In genomic region chr9:127166651-127167524, GRCh38 we compare ENCODE assay signal across 8 cellular contexts. TPM values are rescaled to one million over a fixed set of nuclear protein-coding genes. Genes with fewer than 3 reads are reported as not detected.
A peak's percentile ranks its signal among the peaks of the same experiment; 100 is the strongest.
DNase-seq lines count a peak whose midpoint lies in the region; ATAC-seq, FAIRE-seq and TF ChIP-seq lines count a peak whose summit lies in the region.

No MANE protein-coding gene starts in this region.

- H3K27ac Mint-ChIP-seq in astrocyte (ENCODE audit: unreplicated experiment) = no peak overlapping the region

- H3K4me1 ChIP-seq in astrocyte (ENCODE audit: insufficient read depth, low read length) = peaks cover 13% of the 10 kb centered on the region
- peaks cover 10% of the 10 kb centered on the region for H3K4me1 ChIP-seq in smooth muscle cell (ENCODE audit: low read depth)

- H3K4me2 ChIP-seq in astrocyte (ENCODE audit: low read length) (no peak overlapping the region), smooth muscle cell (no peak overlapping the region)

- H3K27ac ChIP-seq in astrocyte (ENCODE audit: low read depth, low read length) = no peak overlapping the region
- H3K27ac ChIP-seq in smooth muscle cell (ENCODE audit: low read depth) = no peak overlapping the region

- no peaks in the 10 kb centered on the region for H3K9me3 Mint-ChIP-seq in astrocyte (ENCODE audit: unreplicated experiment)

- peak overlapping the region; percentile 54 for H3K4me3 Mint-ChIP-seq in astrocyte (ENCODE audit: unreplicated experiment)

- 86% methylated on average over 12 of the region's 12 CpGs for WGBS in smooth muscle cell (ENCODE audit: low lambda C conversion rate)

- peak; percentile 61 for DNase-seq in ELR (ENCODE audit: low read depth)
- DNase-seq in HS-27A (ENCODE audit: low read depth) = peak; percentile 33
- DNase-seq in astrocyte (ENCODE audit: low read depth) = peak; percentile 47
- no peak for DNase-seq in NOMO-1 (lab: John Stamatoyannopoulos, UW; ENCODE audit: unreplicated experiment in 2 of 2)
- DNase-seq in smooth muscle cell (lab: John Stamatoyannopoulos, UW; ENCODE audit: unreplicated experiment) = no peak
- DNase-seq in middle frontal gyrus (ENCODE audit: extremely low spot score, low spot score) = no peak

- H3K9me3 ChIP-seq in astrocyte (ENCODE audit: insufficient read depth, low read depth, low read length) (no peaks in the 10 kb centered on the region), smooth muscle cell (replicated peaks; ENCODE audit: low read depth) (no peaks in the 10 kb centered on the region)

- H2AFZ ChIP-seq in astrocyte (ENCODE audit: low read depth, low read length) = no peak overlapping the region
- H2AFZ ChIP-seq in smooth muscle cell (ENCODE audit: low read depth) = no peak overlapping the region

- H3K9ac ChIP-seq in astrocyte (ENCODE audit: low read length) (no peak overlapping the region), smooth muscle cell (ENCODE audit: low read depth) (no peak overlapping the region)

- H3K27me3 ChIP-seq in astrocyte (ENCODE audit: insufficient read depth, low read length) = no peaks in the 10 kb centered on the region
- no peaks in the 10 kb centered on the region for H3K27me3 ChIP-seq in smooth muscle cell (ENCODE audit: low read depth)

- peaks cover 3% of the 10 kb centered on the region for H3F3A ChIP-seq in smooth muscle cell (ENCODE audit: low read depth)

- H3K79me2 ChIP-seq in astrocyte (ENCODE audit: insufficient read depth, low read length) (no peaks in the 10 kb centered on the region), smooth muscle cell (ENCODE audit: low read depth) (no peaks in the 10 kb centered on the region)

- TF ChIP-seq CTCF in astrocyte (IDR thresholded peaks at IDR 0.05; ENCODE audit: insufficient read depth, low read depth, low read length) (no peak), smooth muscle cell (IDR thresholded peaks at IDR 0.05; ENCODE audit: borderline replicate concordance, insufficient read depth, poor library complexity, severe bottlenecking) (no peak)

- H3K36me3 ChIP-seq in astrocyte (ENCODE audit: insufficient read depth, low read length) = no peaks in the 10 kb centered on the region
- no peaks in the 10 kb centered on the region for H3K36me3 ChIP-seq in smooth muscle cell (ENCODE audit: low read depth)

- H3K4me3 ChIP-seq in astrocyte (ENCODE audit: insufficient read depth, low read depth, low read length) (no peak overlapping the region), smooth muscle cell (no peak overlapping the region)

- peaks cover 2% of the 10 kb centered on the region for H3K36me3 Mint-ChIP-seq in astrocyte (ENCODE audit: low read depth, unreplicated experiment)

- peaks cover 15% of the 10 kb centered on the region for H3K4me1 Mint-ChIP-seq in astrocyte (ENCODE audit: low read depth, unreplicated experiment)

- H4K20me1 ChIP-seq in astrocyte (ENCODE audit: insufficient read depth, low read length) (no peaks in the 10 kb centered on the region), smooth muscle cell (ENCODE audit: low read depth) (no peaks in the 10 kb centered on the region)

- peaks cover 11% of the 10 kb centered on the region for H3K27me3 Mint-ChIP-seq in astrocyte (ENCODE audit: low read depth, unreplicated experiment)

- ATAC-seq in GM21447 (IDR thresholded peaks at IDR 0.05; ENCODE audit: unreplicated experiment) = peak; percentile 61
- no peak for ATAC-seq in HG02870 (IDR thresholded peaks at IDR 0.05; ENCODE audit: unreplicated experiment)

- no peak for FAIRE-seq in astrocyte (lab: Jason Lieb, UNC)

RNA-seq across cellular contexts. Expression of gene ANGPTL2, which starts 44.5 kb away (rescaled TPM):
- total RNA-seq in astrocyte (17.5 and 21.3 TPM in 2 replicates), smooth muscle cell (13.3 and 16.1 TPM in 2 replicates)
- 18.7 and 20.2 TPM in 2 replicates for polyA plus RNA-seq in smooth muscle cell

Comparison
In these comparisons a context has a peak if more than half of its experiments do, and no peak if none do; other contexts are left out.
1. DNase-seq: peak in ELR (single experiment), HS-27A (single experiment) and astrocyte (single experiment); none in NOMO-1 (0 of 2), smooth muscle cell (single experiment) and middle frontal gyrus (single experiment).